Comparison of ENCODE assay signal across 25 cellular contexts in genomic region chr1:151142411-151143056, GRCh38. TPM values are rescaled to one million over a fixed set of nuclear protein-coding genes. Genes with fewer than 3 reads are reported as not detected.
DNase-seq lines count a peak whose midpoint lies in the region; ATAC-seq and TF ChIP-seq lines count a peak whose summit lies in the region.
"Had no signal": no experiment of that assay in that cellular context is flagged by ENCODE, and none has a peak within 500 bp of the region (broad histone marks: within the 10 kb centered on the region; RNA-seq: fewer than 3 reads in every experiment).

No MANE protein-coding gene starts in this region.

- no peak overlapping the region for H3K4me3 Mint-ChIP-seq in activated T-cell treated with anti-CD3 and anti-CD28 coated beads, Interleukin-2, amount 50 U/mL, for 24 hours
- peak overlapping the region in 3 of 5 experiments; percentile 10 to 93 (median 90) for H3K4me3 Mint-ChIP-seq in brain
- H3K4me3 Mint-ChIP-seq in activated CD8-positive, alpha-beta memory T cell treated with anti-CD3 and anti-CD28 coated beads, Interleukin-2, amount 10 ng/mL, durations not matched to agents 7 days and 5 days = no peak overlapping the region
- H3K4me3 Mint-ChIP-seq: activated naive CD8-positive, alpha-beta T cell treated with anti-CD3 and anti-CD28 coated beads, Interleukin-2, amount 50 U/mL, for 24 hours; immature natural killer cell had no signal

- no peaks in the 10 kb centered on the region for H3K9me3 Mint-ChIP-seq in activated T-cell treated with anti-CD3 and anti-CD28 coated beads, Interleukin-2, amount 50 U/mL, for 24 hours
- no peaks in the 10 kb centered on the region for H3K9me3 Mint-ChIP-seq in brain
- no peaks in the 10 kb centered on the region for H3K9me3 Mint-ChIP-seq in activated CD8-positive, alpha-beta memory T cell treated with anti-CD3 and anti-CD28 coated beads, Interleukin-2, amount 10 ng/mL, durations not matched to agents 7 days and 5 days (ENCODE audit: low read depth)
- H3K9me3 Mint-ChIP-seq: activated naive CD8-positive, alpha-beta T cell treated with anti-CD3 and anti-CD28 coated beads, Interleukin-2, amount 50 U/mL, for 24 hours; IgD-negative memory B cell; immature natural killer cell had no signal

- CTCF ChIA-PET in activated CD8-positive, alpha-beta memory T cell treated with anti-CD3 and anti-CD28 coated beads, Interleukin-2, amount 10 ng/mL, durations not matched to agents 7 days and 5 days (lab: Charles Lee) = interaction anchor here (0.7 to 3.0 kb wide), 4 partner anchors 12 to 118 kb away, joined by 3 to 10 read pairs (median 7); partner anchors contain the start of gene TNFAIP8L2

- ATAC-seq in activated CD8-positive, alpha-beta memory T cell treated with anti-CD3 and anti-CD28 coated beads, Interleukin-2, amount 10 ng/mL, durations not matched to agents 7 days and 5 days = no peak
- ATAC-seq in HG03354 (IDR thresholded peaks at IDR 0.05; ENCODE audit: poor library complexity, severe bottlenecking, unreplicated experiment) (no peak), HG03520 (IDR thresholded peaks at IDR 0.05; ENCODE audit: unreplicated experiment) (no peak)
- ATAC-seq: activated naive CD8-positive, alpha-beta T cell treated with anti-CD3 and anti-CD28 coated beads, Interleukin-2, amount 50 U/mL, for 24 hours; right lobe of liver had no signal

- H3K27ac Mint-ChIP-seq in activated T-cell treated with anti-CD3 and anti-CD28 coated beads, Interleukin-2, amount 50 U/mL, for 24 hours = no peak overlapping the region
- peak overlapping the region in 4 of 5 experiments; percentile 43 to 95 (median 76) for H3K27ac Mint-ChIP-seq in brain
- no peak overlapping the region for H3K27ac Mint-ChIP-seq in activated CD8-positive, alpha-beta memory T cell treated with anti-CD3 and anti-CD28 coated beads, Interleukin-2, amount 10 ng/mL, durations not matched to agents 7 days and 5 days
- H3K27ac Mint-ChIP-seq: activated naive CD8-positive, alpha-beta T cell treated with anti-CD3 and anti-CD28 coated beads, Interleukin-2, amount 50 U/mL, for 24 hours; IgD-negative memory B cell; immature natural killer cell had no signal

- H3K36me3 Mint-ChIP-seq in activated T-cell treated with anti-CD3 and anti-CD28 coated beads, Interleukin-2, amount 50 U/mL, for 24 hours (ENCODE audit: low read depth) = no peaks in the 10 kb centered on the region
- H3K36me3 Mint-ChIP-seq in brain = peaks cover 27% of the 10 kb centered on the region
- no peaks in the 10 kb centered on the region for H3K36me3 Mint-ChIP-seq in activated CD8-positive, alpha-beta memory T cell treated with anti-CD3 and anti-CD28 coated beads, Interleukin-2, amount 10 ng/mL, durations not matched to agents 7 days and 5 days
- H3K36me3 Mint-ChIP-seq: IgD-negative memory B cell had no signal

- peaks cover 4% of the 10 kb centered on the region for H3K27me3 Mint-ChIP-seq in activated T-cell treated with anti-CD3 and anti-CD28 coated beads, Interleukin-2, amount 50 U/mL, for 24 hours
- H3K27me3 Mint-ChIP-seq in brain = peaks cover 17% of the 10 kb centered on the region
- H3K27me3 Mint-ChIP-seq in activated CD8-positive, alpha-beta memory T cell treated with anti-CD3 and anti-CD28 coated beads, Interleukin-2, amount 10 ng/mL, durations not matched to agents 7 days and 5 days = peaks cover 13% of the 10 kb centered on the region

- DNase-seq in activated T-cell treated with anti-CD3 and anti-CD28 coated beads, Interleukin-2, amount 50 U/mL, for 24 hours = peak; percentile 13
- DNase-seq in activated T-cell treated with anti-CD3 and anti-CD28 coated beads for 4 hours = no peak
- DNase-seq in myocyte (ENCODE audit: low read depth) = peak; percentile 95
- DNase-seq in activated CD8-positive, alpha-beta memory T cell treated with anti-CD3 and anti-CD28 coated beads, Interleukin-2, amount 10 ng/mL, durations not matched to agents 7 days and 5 days = no peak
- no peak for DNase-seq in germinal center (ENCODE audit: low spot score)
- DNase-seq: activated CD4-positive, alpha-beta T cell treated with anti-CD3 and anti-CD28 coated beads for 48 hours; activated effector memory CD4-positive, alpha-beta T cell treated with Interleukin-2 at 50 U/mL for 16 hours; activated naive CD8-positive, alpha-beta T cell treated with anti-CD3 and anti-CD28 coated beads, Interleukin-2, amount 50 U/mL, for 24 hours; Calu3; GM23248; immature natural killer cell; MM.1S; NCI-H1694; right lobe of liver; RPMI8226 had no signal

- peaks cover 17% of the 10 kb centered on the region for H3K4me1 Mint-ChIP-seq in activated T-cell treated with anti-CD3 and anti-CD28 coated beads, Interleukin-2, amount 50 U/mL, for 24 hours (ENCODE audit: low read depth)
- peaks cover 43% of the 10 kb centered on the region for H3K4me1 Mint-ChIP-seq in brain
- peaks cover 10% of the 10 kb centered on the region for H3K4me1 Mint-ChIP-seq in activated CD8-positive, alpha-beta memory T cell treated with anti-CD3 and anti-CD28 coated beads, Interleukin-2, amount 10 ng/mL, durations not matched to agents 7 days and 5 days

- no peak for TF ChIP-seq CTCF in brain (conservative IDR thresholded peaks at IDR 0.05)

RNA-seq across cellular contexts. Expression of gene SEMA6C, which starts 3.9 kb away (rescaled TPM):
- 54.0 TPM for polyA plus RNA-seq in brain (ENCODE audit: insufficient read depth, low read depth, low replicate concordance)
- 73.1 and 132 TPM in 2 replicates for total RNA-seq in myocyte
- 24.5 TPM for polyA plus RNA-seq in myocyte (2012)
- 1 to 10 TPM in 1 of 2 experiments, under 1 TPM in 1; 0.84 to 1.7 TPM for total RNA-seq in activated CD8-positive, alpha-beta memory T cell treated with anti-CD3 and anti-CD28 coated beads, Interleukin-2, amount 10 ng/mL, durations not matched to agents 7 days and 5 days
- polyA plus RNA-seq: IgD-negative memory B cell had no signal

RNA-seq across cellular contexts. Expression of gene TNFAIP8L2, which starts 13.9 kb away (rescaled TPM):
- polyA plus RNA-seq in brain (ENCODE audit: insufficient read depth, low read depth, low replicate concordance) = 1.7 TPM
- total RNA-seq in myocyte = not detected in 2 replicates
- polyA plus RNA-seq in myocyte (2012) = 0.38 TPM
- total RNA-seq in activated CD8-positive, alpha-beta memory T cell treated with anti-CD3 and anti-CD28 coated beads, Interleukin-2, amount 10 ng/mL, durations not matched to agents 7 days and 5 days = 10 to 100 TPM; 14.5 to 17.6 TPM
- total RNA-seq: A673, Calu3, G401, GM23248, osteocyte had no signal
- polyA plus RNA-seq: BJ, GM23248 had no signal

RNA-seq across cellular contexts. Expression of gene LYSMD1, which starts 23.2 kb away (rescaled TPM):
- polyA plus RNA-seq in brain (ENCODE audit: insufficient read depth, low read depth, low replicate concordance) = 23.9 TPM
- total RNA-seq in myocyte = 18.7 and 23.9 TPM in 2 replicates
- polyA plus RNA-seq in myocyte (2012) = 12.1 TPM
- total RNA-seq in activated CD8-positive, alpha-beta memory T cell treated with anti-CD3 and anti-CD28 coated beads, Interleukin-2, amount 10 ng/mL, durations not matched to agents 7 days and 5 days = 1 to 10 TPM; 4.4 to 4.9 TPM

RNA-seq across cellular contexts. Expression of gene SCNM1, which starts 23.4 kb away (rescaled TPM):
- polyA plus RNA-seq in brain (ENCODE audit: insufficient read depth, low read depth, low replicate concordance) = 91.9 TPM
- 26.0 and 26.1 TPM in 2 replicates for total RNA-seq in myocyte
- 47.3 TPM for polyA plus RNA-seq in myocyte (2012)
- total RNA-seq in activated CD8-positive, alpha-beta memory T cell treated with anti-CD3 and anti-CD28 coated beads, Interleukin-2, amount 10 ng/mL, durations not matched to agents 7 days and 5 days = 10 to 100 TPM; 60.6 to 69.6 TPM

RNA-seq across cellular contexts. Expression of gene TMOD4, which starts 33.2 kb away (rescaled TPM):
- not detected for polyA plus RNA-seq in brain (ENCODE audit: insufficient read depth, low read depth, low replicate concordance)
- total RNA-seq in myocyte = 0.35 and 0.47 TPM in 2 replicates
- polyA plus RNA-seq in myocyte (2012) = 0.18 TPM
- 1 to 10 TPM; 2.9 to 3.6 TPM for total RNA-seq in activated CD8-positive, alpha-beta memory T cell treated with anti-CD3 and anti-CD28 coated beads, Interleukin-2, amount 10 ng/mL, durations not matched to agents 7 days and 5 days
- total RNA-seq: G401, GM23248, liver, osteocyte, right lobe of liver, suprapubic skin had no signal
- polyA plus RNA-seq: GM23248, liver had no signal

Comparison
In these comparisons a context has a peak if more than half of its experiments do, and no peak if none do; other contexts are left out.
1. DNase-seq: peak in activated T-cell treated with anti-CD3 and anti-CD28 coated beads, Interleukin-2, amount 50 U/mL, for 24 hours (single experiment) and myocyte (single experiment); none in activated T-cell treated with anti-CD3 and anti-CD28 coated beads for 4 hours (single experiment), activated CD8-positive, alpha-beta memory T cell treated with anti-CD3 and anti-CD28 coated beads, Interleukin-2, amount 10 ng/mL, durations not matched to agents 7 days and 5 days (single experiment) and germinal center (single experiment).
2. H3K27ac Mint-ChIP-seq: peak in brain (4 of 5); none in activated T-cell treated with anti-CD3 and anti-CD28 coated beads, Interleukin-2, amount 50 U/mL, for 24 hours (single experiment) and activated CD8-positive, alpha-beta memory T cell treated with anti-CD3 and anti-CD28 coated beads, Interleukin-2, amount 10 ng/mL, durations not matched to agents 7 days and 5 days (single experiment).
3. H3K4me3 Mint-ChIP-seq: peak in brain (3 of 5); none in activated T-cell treated with anti-CD3 and anti-CD28 coated beads, Interleukin-2, amount 50 U/mL, for 24 hours (single experiment) and activated CD8-positive, alpha-beta memory T cell treated with anti-CD3 and anti-CD28 coated beads, Interleukin-2, amount 10 ng/mL, durations not matched to agents 7 days and 5 days (single experiment).
4. RNA of gene SEMA6C, which starts 3.9 kb away (total RNA-seq): 73.1 to 132 TPM in myocyte; 0.84 to 1.7 TPM in activated CD8-positive, alpha-beta memory T cell treated with anti-CD3 and anti-CD28 coated beads, Interleukin-2, amount 10 ng/mL, durations not matched to agents 7 days and 5 days; every median in the first group is over 10 times any median in the second.
5. RNA of gene TNFAIP8L2, which starts 13.9 kb away (total RNA-seq): 14.5 to 17.6 TPM in activated CD8-positive, alpha-beta memory T cell treated with anti-CD3 and anti-CD28 coated beads, Interleukin-2, amount 10 ng/mL, durations not matched to agents 7 days and 5 days; not detected in myocyte; every median in the first group is over 10 times any median in the second.